1 cellular context compared by ENCODE assay signal in the genomic region with DNA sequence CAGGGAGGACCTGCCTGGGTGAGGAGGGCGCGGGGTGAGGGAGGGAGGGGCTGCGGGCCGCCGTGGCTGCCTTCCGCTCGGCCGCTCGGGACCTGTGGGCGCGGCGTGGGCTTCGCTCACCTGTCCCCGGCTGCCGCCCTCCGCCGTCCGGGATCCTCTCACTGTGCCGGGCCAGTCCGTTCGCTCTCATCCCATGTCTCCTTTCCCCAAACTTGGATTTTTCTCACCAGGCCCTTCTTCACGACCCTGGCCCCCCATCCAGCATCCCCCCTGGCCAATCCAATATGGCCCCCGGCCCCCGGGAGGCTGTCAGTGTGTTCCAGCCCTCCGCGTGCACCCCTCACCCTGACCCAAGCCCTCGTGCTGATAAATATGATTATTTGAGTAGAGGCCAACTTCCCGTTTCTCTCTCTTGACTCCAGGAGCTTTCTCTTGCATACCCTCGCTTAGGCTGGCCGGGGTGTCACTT.
TF ChIP-seq lines count a peak whose summit lies in the region.

No MANE protein-coding gene starts in this region.

TF ChIP-seq in SK-N-SH treated with all-trans-retinoic acid at 6 μM for 48 hours, 23 proteins besides CTCF, POLR2A, EP300 and RAD21 (continued from another document):
- TF ChIP-seq, protein P1, sequence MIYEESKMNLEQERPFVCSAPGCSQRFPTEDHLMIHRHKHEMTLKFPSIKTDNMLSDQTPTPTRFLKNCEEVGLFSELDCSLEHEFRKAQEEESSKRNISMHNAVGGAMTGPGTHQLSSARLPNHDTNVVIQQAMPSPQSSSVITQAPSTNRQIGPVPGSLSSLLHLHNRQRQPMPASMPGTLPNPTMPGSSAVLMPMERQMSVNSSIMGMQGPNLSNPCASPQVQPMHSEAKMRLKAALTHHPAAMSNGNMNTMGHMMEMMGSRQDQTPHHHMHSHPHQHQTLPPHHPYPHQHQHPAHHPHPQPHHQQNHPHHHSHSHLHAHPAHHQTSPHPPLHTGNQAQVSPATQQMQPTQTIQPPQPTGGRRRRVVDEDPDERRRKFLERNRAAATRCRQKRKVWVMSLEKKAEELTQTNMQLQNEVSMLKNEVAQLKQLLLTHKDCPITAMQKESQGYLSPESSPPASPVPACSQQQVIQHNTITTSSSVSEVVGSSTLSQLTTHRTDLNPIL (CRISPR knock-in tag; IDR thresholded peaks at IDR 0.05; ENCODE audit: low read depth): no peak
- TF ChIP-seq CSDC2 (CRISPR knock-in tag; IDR thresholded peaks at IDR 0.05) (no peak), ZNF565 (CRISPR knock-in tag; conservative IDR thresholded peaks at IDR 0.05; ENCODE audit: low read depth) (no peak), TCF4 (CRISPR knock-in tag; IDR thresholded peaks at IDR 0.05; ENCODE audit: borderline replicate concordance) (no peak), ZFP3 (CRISPR knock-in tag; IDR thresholded peaks at IDR 0.05) (no peak), TOX (CRISPR knock-in tag; IDR thresholded peaks at IDR 0.05; ENCODE audit: borderline replicate concordance) (no peak), ZFP30 (CRISPR knock-in tag; IDR thresholded peaks at IDR 0.05) (no peak), ISL1 (CRISPR knock-in tag; IDR thresholded peaks at IDR 0.05) (no peak), BACH2 (CRISPR knock-in tag; IDR thresholded peaks at IDR 0.05; ENCODE audit: borderline replicate concordance) (no peak)
- TF ChIP-seq, protein P2, sequence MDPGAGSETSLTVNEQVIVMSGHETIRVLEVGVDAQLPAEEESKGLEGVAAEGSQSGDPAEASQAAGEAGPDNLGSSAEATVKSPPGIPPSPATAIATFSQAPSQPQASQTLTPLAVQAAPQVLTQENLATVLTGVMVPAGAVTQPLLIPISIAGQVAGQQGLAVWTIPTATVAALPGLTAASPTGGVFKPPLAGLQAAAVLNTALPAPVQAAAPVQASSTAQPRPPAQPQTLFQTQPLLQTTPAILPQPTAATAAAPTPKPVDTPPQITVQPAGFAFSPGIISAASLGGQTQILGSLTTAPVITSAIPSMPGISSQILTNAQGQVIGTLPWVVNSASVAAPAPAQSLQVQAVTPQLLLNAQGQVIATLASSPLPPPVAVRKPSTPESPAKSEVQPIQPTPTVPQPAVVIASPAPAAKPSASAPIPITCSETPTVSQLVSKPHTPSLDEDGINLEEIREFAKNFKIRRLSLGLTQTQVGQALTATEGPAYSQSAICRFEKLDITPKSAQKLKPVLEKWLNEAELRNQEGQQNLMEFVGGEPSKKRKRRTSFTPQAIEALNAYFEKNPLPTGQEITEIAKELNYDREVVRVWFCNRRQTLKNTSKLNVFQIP (CRISPR knock-in tag; IDR thresholded peaks at IDR 0.05; ENCODE audit: borderline replicate concordance, low read depth): no peak
- TF ChIP-seq, protein P3, sequence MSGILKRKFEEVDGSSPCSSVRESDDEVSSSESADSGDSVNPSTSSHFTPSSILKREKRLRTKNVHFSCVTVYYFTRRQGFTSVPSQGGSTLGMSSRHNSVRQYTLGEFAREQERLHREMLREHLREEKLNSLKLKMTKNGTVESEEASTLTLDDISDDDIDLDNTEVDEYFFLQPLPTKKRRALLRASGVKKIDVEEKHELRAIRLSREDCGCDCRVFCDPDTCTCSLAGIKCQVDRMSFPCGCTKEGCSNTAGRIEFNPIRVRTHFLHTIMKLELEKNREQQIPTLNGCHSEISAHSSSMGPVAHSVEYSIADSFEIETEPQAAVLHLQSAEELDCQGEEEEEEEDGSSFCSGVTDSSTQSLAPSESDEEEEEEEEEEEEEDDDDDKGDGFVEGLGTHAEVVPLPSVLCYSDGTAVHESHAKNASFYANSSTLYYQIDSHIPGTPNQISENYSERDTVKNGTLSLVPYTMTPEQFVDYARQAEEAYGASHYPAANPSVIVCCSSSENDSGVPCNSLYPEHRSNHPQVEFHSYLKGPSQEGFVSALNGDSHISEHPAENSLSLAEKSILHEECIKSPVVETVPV (CRISPR knock-in tag; IDR thresholded peaks at IDR 0.05): no peak
